Comparison of ENCODE assay signal across 14 cellular contexts in the genomic region with DNA sequence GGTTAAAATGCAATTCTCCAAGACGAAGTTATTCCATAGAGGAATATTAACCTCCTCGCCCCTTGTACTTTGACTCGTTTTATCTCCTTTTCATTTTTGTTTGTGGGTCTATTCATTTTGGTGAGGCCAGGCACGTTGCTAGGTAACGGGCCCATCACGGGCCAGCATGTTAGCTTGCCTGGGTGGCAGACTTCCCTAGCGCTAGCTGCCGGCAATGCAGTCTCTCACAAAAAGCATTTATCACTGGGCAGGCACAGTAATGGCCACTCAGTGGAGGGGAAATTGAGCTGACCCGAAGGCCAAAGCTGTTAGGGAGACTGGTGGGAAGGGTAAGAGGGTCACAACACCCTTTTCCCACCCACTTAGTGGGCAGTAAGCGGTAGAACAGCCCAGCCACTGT.
DNase-seq lines count a peak whose midpoint lies in the region; ATAC-seq and TF ChIP-seq lines count a peak whose summit lies in the region.
"Had no signal": no experiment of that assay in that cellular context is flagged by ENCODE, and none has a peak within 500 bp of the region (broad histone marks: within the 10 kb centered on the region; RNA-seq: fewer than 3 reads in every experiment).

No MANE protein-coding gene starts in this region.

- H3K4me1 ChIP-seq in SJCRH30: no peaks in the 10 kb centered on the region
- H3K4me1 ChIP-seq: SJSA1, tibial artery had no signal

- H3K4me3 Mint-ChIP-seq in neural crest cell: peak overlapping the region; percentile 32
- H3K4me3 Mint-ChIP-seq: immature natural killer cell had no signal

- DNase-seq in H7 (peak; percentile 39), NCI-H69 (lab: John Stamatoyannopoulos, UW) (peak; percentile 58), fibroblast of pulmonary artery (ENCODE audit: low read depth) (peak; percentile 4), neural crest cell (ENCODE audit: low read depth, low spot score) (peak; percentile 71), NCI-H510A treated with DMSO at 0.1 percent for 48 hours (lab: John Stamatoyannopoulos, UW) (no peak), SJCRH30 (no peak)
- DNase-seq in activated CD4-positive, CD25-positive, alpha-beta regulatory T cell (lab: John Stamatoyannopoulos, UW): no peak
- DNase-seq: activated CD4-positive, CD25-positive, alpha-beta regulatory T cell treated with anti-CD3 and anti-CD28 coated beads, Interleukin-2, amount 50 U/mL, for 72 hours; immature natural killer cell; Kasumi-1; NCI-H446 treated with DMSO at 0.1 percent for 48 hours; tibial artery had no signal

- H3K27me3 ChIP-seq in H7 (ENCODE audit: control insufficient read depth, insufficient read depth, low read length) (no peaks in the 10 kb centered on the region; the same call in 1 of the 2 replicates), SJCRH30 (no peaks in the 10 kb centered on the region)
- H3K27me3 ChIP-seq: tibial artery had no signal

- H3K27ac Mint-ChIP-seq in neural crest cell (ENCODE audit: unreplicated experiment): peak overlapping the region; percentile 30
- H3K27ac Mint-ChIP-seq: immature natural killer cell had no signal

- peaks cover 94% of the 10 kb centered on the region for H3K27me3 Mint-ChIP-seq in neural crest cell (ENCODE audit: low read depth)

- H3K36me3 Mint-ChIP-seq in neural crest cell (ENCODE audit: low read depth): peaks cover 7% of the 10 kb centered on the region
- H3K36me3 Mint-ChIP-seq: immature natural killer cell had no signal

- TF ChIP-seq CTCF in fibroblast of pulmonary artery (IDR thresholded peaks at IDR 0.05; ENCODE audit: low read length, missing control alignments) (no peak), neural crest cell (conservative IDR thresholded peaks at IDR 0.05) (peak; percentile 58)

- H3K9me3 Mint-ChIP-seq in neural crest cell: peaks cover 10% of the 10 kb centered on the region

- no peak overlapping the region for H3K27ac ChIP-seq in SJCRH30
- H3K27ac ChIP-seq: SJSA1, tibial artery had no signal

- no peak overlapping the region for H3K4me3 ChIP-seq in H7 (ENCODE audit: insufficient read depth, low read depth, low read length)
- H3K4me3 ChIP-seq in fibroblast of pulmonary artery (replicated peaks; ENCODE audit: low read depth, low read length): no peak overlapping the region
- H3K4me3 ChIP-seq in SJCRH30: no peak overlapping the region
- H3K4me3 ChIP-seq: SJSA1, tibial artery had no signal

- no peaks in the 10 kb centered on the region; the same call in 1 of the 2 replicates for H3K9me3 ChIP-seq in SJCRH30 (replicated peaks)
- H3K9me3 ChIP-seq: SJSA1, tibial artery had no signal

- ATAC-seq in HG03439 (IDR thresholded peaks at IDR 0.05; ENCODE audit: unreplicated experiment): no peak

- H3K4me1 Mint-ChIP-seq in neural crest cell: peaks cover 35% of the 10 kb centered on the region
- H3K4me1 Mint-ChIP-seq: immature natural killer cell had no signal

- no peaks in the 10 kb centered on the region for H3K36me3 ChIP-seq in H7 (replicated peaks; ENCODE audit: control insufficient read depth, insufficient read depth, low read length)
- H3K36me3 ChIP-seq in SJCRH30: no peaks in the 10 kb centered on the region
- H3K36me3 ChIP-seq: SJSA1, tibial artery had no signal

Comparison
In these comparisons a context has a peak if more than half of its experiments do, and no peak if none do; other contexts are left out.
1. DNase-seq: peak in H7 (single experiment), NCI-H69 (single experiment), fibroblast of pulmonary artery (single experiment) and neural crest cell (single experiment); none in NCI-H510A treated with DMSO at 0.1 percent for 48 hours (single experiment), SJCRH30 (0 of 2) and activated CD4-positive, CD25-positive, alpha-beta regulatory T cell (0 of 4).